33 cellular contexts compared by ENCODE assay signal in genomic region chr6:143950874-143951273, GRCh38.
"Had no signal": no experiment of that assay in that cellular context is flagged by ENCODE, and none has a peak within 500 bp of the region (broad histone marks: within the 10 kb centered on the region; RNA-seq: fewer than 3 reads in every experiment).

No MANE protein-coding gene starts in this region.

- H3K27ac Mint-ChIP-seq: activated B cell treated with CpG ODN at 0.5 μM for 24 hours; activated CD4-positive, alpha-beta memory T cell treated with anti-CD3 and anti-CD28 coated beads for 36 hours; activated naive CD8-positive, alpha-beta T cell; activated T-helper 17 cell treated with anti-CD3 and anti-CD28 coated beads, Interleukin-2, amount 50 U/mL, for 72 hours; dendritic cell treated with granulocyte-macrophage colony-stimulating factor and Interleukin-4, amounts not matched to agents 40 ng/mL and 50 ng/mL, for 4 days; effector memory CD8-positive, alpha-beta T cell; T-helper 17 cell; T-helper 2 cell treated with Interferon-gamma antibody and Interleukin-4, amounts not matched to agents 5 μg/mL and 100 μg/mL, for 36 hours had no signal

- DNase-seq: activated B cell treated with CpG ODN at 0.5 μM for 24 hours; activated CD4-positive, alpha-beta memory T cell treated with anti-CD3 and anti-CD28 coated beads for 36 hours; activated CD4-positive, alpha-beta T cell treated with anti-CD3 and anti-CD28 coated beads for 48 hours; activated CD4-positive, alpha-beta T cell treated with anti-CD3 and anti-CD28 coated beads, Interleukin-2, amount 50 U/mL, for 1 hour; activated CD8-positive, alpha-beta memory T cell treated with anti-CD3 and anti-CD28 coated beads for 24 hours; activated effector memory CD4-positive, alpha-beta T cell treated with Interleukin-2 at 50 U/mL for 16 hours; activated gamma-delta T cell treated with Interleukin-2 at 50 U/mL for 16 hours; activated naive CD4-positive, alpha-beta T cell treated with anti-CD3 and anti-CD28 coated beads, Interleukin-2, amount 50 U/mL, for 16 hours; activated naive CD4-positive, alpha-beta T cell treated with Interleukin-2 at 50 U/mL for 16 hours; activated T-cell treated with anti-CD3 and anti-CD28 coated beads, Interleukin-2, amount 50 U/mL, for 4 hours; amniotic stem cell; anterior cingulate cortex; brain microvascular endothelial cell; dorsolateral prefrontal cortex; effector memory CD8-positive, alpha-beta T cell; erythroblast; foreskin keratinocyte; gastrocnemius medialis; SW 1271; T-helper 1 cell; T-helper 17 cell; T1000; WERI-Rb-1 had no signal

- H3K27me3 ChIP-seq: brain microvascular endothelial cell, dorsolateral prefrontal cortex, esophagus muscularis mucosa, foreskin keratinocyte, gastrocnemius medialis had no signal

- H3K4me3 Mint-ChIP-seq: activated B cell treated with CpG ODN at 0.5 μM for 24 hours; activated CD4-positive, alpha-beta memory T cell treated with anti-CD3 and anti-CD28 coated beads for 36 hours; activated naive CD8-positive, alpha-beta T cell; activated T-cell treated with anti-CD3 and anti-CD28 coated beads, Interleukin-2, amount 50 U/mL, for 4 hours; activated T-helper 17 cell treated with anti-CD3 and anti-CD28 coated beads, Interleukin-2, amount 50 U/mL, for 72 hours; central memory CD8-positive, alpha-beta T cell; dendritic cell treated with granulocyte-macrophage colony-stimulating factor and Interleukin-4, amounts not matched to agents 40 ng/mL and 50 ng/mL, for 4 days; effector memory CD8-positive, alpha-beta T cell; T-helper 17 cell; T-helper 2 cell treated with Interferon-gamma antibody and Interleukin-4, amounts not matched to agents 5 μg/mL and 100 μg/mL, for 36 hours had no signal

- H3K27ac ChIP-seq: brain microvascular endothelial cell, coronary artery, esophagus muscularis mucosa, foreskin keratinocyte, gastrocnemius medialis, WERI-Rb-1 had no signal

- FAIRE-seq: astrocyte, bronchial epithelial cell had no signal

- H3K4me3 ChIP-seq: coronary artery, dorsolateral prefrontal cortex, esophagus muscularis mucosa, gastrocnemius medialis had no signal

- H3K9me3 ChIP-seq: esophagus muscularis mucosa, gastrocnemius medialis had no signal

- H3K9me3 Mint-ChIP-seq: activated B cell treated with CpG ODN at 0.5 μM for 24 hours; activated T-cell treated with anti-CD3 and anti-CD28 coated beads, Interleukin-2, amount 50 U/mL, for 4 hours; activated T-helper 17 cell treated with anti-CD3 and anti-CD28 coated beads, Interleukin-2, amount 50 U/mL, for 72 hours; central memory CD8-positive, alpha-beta T cell; dendritic cell treated with granulocyte-macrophage colony-stimulating factor and Interleukin-4, amounts not matched to agents 40 ng/mL and 50 ng/mL, for 4 days; effector memory CD8-positive, alpha-beta T cell; T-helper 2 cell treated with Interferon-gamma antibody and Interleukin-4, amounts not matched to agents 5 μg/mL and 100 μg/mL, for 36 hours had no signal

- H3K4me1 Mint-ChIP-seq: activated B cell treated with CpG ODN at 0.5 μM for 24 hours; activated T-helper 17 cell treated with anti-CD3 and anti-CD28 coated beads, Interleukin-2, amount 50 U/mL, for 72 hours; central memory CD8-positive, alpha-beta T cell; T-helper 17 cell had no signal

- H3K4me1 ChIP-seq: foreskin keratinocyte, gastrocnemius medialis had no signal

- ATAC-seq: activated CD4-positive, CD25-positive, alpha-beta regulatory T cell treated with anti-CD3 and anti-CD28 coated beads, Interleukin-2, amount 50 U/mL, for 24 hours; activated T-cell treated with anti-CD3 and anti-CD28 coated beads, Interleukin-2, amount 50 U/mL, for 4 hours; activated T-helper 17 cell treated with anti-CD3 and anti-CD28 coated beads, Interleukin-2, amount 50 U/mL, for 72 hours; effector memory CD8-positive, alpha-beta T cell; foreskin keratinocyte; gastrocnemius medialis; T-helper 17 cell had no signal

- H3K27me3 Mint-ChIP-seq: activated B cell treated with CpG ODN at 0.5 μM for 24 hours; activated CD4-positive, alpha-beta memory T cell treated with anti-CD3 and anti-CD28 coated beads for 36 hours; activated naive CD8-positive, alpha-beta T cell; activated T-helper 17 cell treated with anti-CD3 and anti-CD28 coated beads, Interleukin-2, amount 50 U/mL, for 72 hours; central memory CD8-positive, alpha-beta T cell; dendritic cell treated with granulocyte-macrophage colony-stimulating factor and Interleukin-4, amounts not matched to agents 40 ng/mL and 50 ng/mL, for 4 days; effector memory CD8-positive, alpha-beta T cell; T-helper 17 cell had no signal

- H3K36me3 ChIP-seq: brain microvascular endothelial cell, gastrocnemius medialis, WERI-Rb-1 had no signal
